ENCODE assay signal across 1 cellular context in the genomic region with DNA sequence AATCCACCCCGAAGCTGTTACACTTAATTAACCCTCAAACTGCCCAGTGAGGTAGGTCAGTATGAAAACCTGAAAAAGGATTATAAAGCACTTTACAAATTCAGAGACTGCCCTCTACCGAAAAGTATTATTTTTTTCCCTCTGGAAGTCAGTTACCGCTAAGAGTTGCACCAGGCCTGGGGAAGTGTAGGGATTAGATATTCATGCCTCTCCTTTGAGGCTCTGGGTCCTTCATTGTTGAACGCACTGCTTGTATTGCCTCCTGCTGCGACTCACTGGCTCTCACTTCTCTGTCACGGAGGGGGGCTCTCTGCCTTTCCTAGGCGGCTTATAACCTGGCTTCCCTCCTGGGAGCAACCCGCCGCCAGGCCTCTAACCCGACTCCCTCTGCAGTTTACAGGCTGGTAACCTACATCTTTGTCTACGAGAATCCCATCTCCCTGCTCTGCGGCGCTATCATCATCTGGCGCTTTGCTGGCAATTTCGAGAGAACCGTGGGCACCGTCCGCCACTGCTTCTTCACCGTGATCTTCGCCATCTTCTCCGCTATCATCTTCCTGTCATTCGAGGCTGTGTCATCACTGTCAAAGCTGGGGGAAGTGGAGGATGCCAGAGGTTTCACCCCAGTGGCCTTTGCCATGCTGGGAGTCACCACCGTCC.
A peak's percentile ranks its signal among the peaks of the same experiment; 100 is the strongest.
TF ChIP-seq lines count a peak whose summit lies in the region.

No MANE protein-coding gene starts in this region.

TF ChIP-seq in HepG2, 621 proteins besides CTCF, POLR2A, EP300 and RAD21:
- TF ChIP-seq ZNF749 (CRISPR knock-in tag; IDR thresholded peaks at IDR 0.05; ENCODE audit: borderline replicate concordance) (no peak), ZNF260 (CRISPR knock-in tag; IDR thresholded peaks at IDR 0.05; ENCODE audit: borderline replicate concordance, low read depth) (no peak), CEBPG (CRISPR knock-in tag; IDR thresholded peaks at IDR 0.05) (no peak), FOXK2 (IDR thresholded peaks at IDR 0.05) (no peak), YEATS2 (CRISPR knock-in tag; IDR thresholded peaks at IDR 0.05; ENCODE audit: borderline replicate concordance) (no peak), KLF13 (CRISPR knock-in tag; IDR thresholded peaks at IDR 0.05) (no peak), RNF2 (conservative IDR thresholded peaks at IDR 0.05; ENCODE audit: low read depth) (no peak), ZFP82 (CRISPR knock-in tag; IDR thresholded peaks at IDR 0.05; ENCODE audit: borderline replicate concordance) (no peak), ZMAT3 (CRISPR knock-in tag; conservative IDR thresholded peaks at IDR 0.05) (no peak), NFYC (CRISPR knock-in tag; IDR thresholded peaks at IDR 0.05) (no peak)
- TF ChIP-seq, protein P1, sequence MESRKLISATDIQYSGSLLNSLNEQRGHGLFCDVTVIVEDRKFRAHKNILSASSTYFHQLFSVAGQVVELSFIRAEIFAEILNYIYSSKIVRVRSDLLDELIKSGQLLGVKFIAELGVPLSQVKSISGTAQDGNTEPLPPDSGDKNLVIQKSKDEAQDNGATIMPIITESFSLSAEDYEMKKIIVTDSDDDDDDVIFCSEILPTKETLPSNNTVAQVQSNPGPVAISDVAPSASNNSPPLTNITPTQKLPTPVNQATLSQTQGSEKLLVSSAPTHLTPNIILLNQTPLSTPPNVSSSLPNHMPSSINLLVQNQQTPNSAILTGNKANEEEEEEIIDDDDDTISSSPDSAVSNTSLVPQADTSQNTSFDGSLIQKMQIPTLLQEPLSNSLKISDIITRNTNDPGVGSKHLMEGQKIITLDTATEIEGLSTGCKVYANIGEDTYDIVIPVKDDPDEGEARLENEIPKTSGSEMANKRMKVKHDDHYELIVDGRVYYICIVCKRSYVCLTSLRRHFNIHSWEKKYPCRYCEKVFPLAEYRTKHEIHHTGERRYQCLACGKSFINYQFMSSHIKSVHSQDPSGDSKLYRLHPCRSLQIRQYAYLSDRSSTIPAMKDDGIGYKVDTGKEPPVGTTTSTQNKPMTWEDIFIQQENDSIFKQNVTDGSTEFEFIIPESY (CRISPR knock-in tag; IDR thresholded peaks at IDR 0.05) = peak; percentile 31; the same call in 1 of the 2 replicates
- TF ChIP-seq, protein P2, sequence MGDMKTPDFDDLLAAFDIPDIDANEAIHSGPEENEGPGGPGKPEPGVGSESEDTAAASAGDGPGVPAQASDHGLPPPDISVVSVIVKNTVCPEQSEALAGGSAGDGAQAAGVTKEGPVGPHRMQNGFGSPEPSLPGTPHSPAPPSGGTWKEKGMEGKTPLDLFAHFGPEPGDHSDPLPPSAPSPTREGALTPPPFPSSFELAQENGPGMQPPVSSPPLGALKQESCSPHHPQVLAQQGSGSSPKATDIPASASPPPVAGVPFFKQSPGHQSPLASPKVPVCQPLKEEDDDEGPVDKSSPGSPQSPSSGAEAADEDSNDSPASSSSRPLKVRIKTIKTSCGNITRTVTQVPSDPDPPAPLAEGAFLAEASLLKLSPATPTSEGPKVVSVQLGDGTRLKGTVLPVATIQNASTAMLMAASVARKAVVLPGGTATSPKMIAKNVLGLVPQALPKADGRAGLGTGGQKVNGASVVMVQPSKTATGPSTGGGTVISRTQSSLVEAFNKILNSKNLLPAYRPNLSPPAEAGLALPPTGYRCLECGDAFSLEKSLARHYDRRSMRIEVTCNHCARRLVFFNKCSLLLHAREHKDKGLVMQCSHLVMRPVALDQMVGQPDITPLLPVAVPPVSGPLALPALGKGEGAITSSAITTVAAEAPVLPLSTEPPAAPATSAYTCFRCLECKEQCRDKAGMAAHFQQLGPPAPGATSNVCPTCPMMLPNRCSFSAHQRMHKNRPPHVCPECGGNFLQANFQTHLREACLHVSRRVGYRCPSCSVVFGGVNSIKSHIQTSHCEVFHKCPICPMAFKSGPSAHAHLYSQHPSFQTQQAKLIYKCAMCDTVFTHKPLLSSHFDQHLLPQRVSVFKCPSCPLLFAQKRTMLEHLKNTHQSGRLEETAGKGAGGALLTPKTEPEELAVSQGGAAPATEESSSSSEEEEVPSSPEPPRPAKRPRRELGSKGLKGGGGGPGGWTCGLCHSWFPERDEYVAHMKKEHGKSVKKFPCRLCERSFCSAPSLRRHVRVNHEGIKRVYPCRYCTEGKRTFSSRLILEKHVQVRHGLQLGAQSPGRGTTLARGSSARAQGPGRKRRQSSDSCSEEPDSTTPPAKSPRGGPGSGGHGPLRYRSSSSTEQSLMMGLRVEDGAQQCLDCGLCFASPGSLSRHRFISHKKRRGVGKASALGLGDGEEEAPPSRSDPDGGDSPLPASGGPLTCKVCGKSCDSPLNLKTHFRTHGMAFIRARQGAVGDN (CRISPR knock-in tag; IDR thresholded peaks at IDR 0.05) = peak; percentile 18; the same call in 1 of the 2 replicates
- TF ChIP-seq, protein P3, sequence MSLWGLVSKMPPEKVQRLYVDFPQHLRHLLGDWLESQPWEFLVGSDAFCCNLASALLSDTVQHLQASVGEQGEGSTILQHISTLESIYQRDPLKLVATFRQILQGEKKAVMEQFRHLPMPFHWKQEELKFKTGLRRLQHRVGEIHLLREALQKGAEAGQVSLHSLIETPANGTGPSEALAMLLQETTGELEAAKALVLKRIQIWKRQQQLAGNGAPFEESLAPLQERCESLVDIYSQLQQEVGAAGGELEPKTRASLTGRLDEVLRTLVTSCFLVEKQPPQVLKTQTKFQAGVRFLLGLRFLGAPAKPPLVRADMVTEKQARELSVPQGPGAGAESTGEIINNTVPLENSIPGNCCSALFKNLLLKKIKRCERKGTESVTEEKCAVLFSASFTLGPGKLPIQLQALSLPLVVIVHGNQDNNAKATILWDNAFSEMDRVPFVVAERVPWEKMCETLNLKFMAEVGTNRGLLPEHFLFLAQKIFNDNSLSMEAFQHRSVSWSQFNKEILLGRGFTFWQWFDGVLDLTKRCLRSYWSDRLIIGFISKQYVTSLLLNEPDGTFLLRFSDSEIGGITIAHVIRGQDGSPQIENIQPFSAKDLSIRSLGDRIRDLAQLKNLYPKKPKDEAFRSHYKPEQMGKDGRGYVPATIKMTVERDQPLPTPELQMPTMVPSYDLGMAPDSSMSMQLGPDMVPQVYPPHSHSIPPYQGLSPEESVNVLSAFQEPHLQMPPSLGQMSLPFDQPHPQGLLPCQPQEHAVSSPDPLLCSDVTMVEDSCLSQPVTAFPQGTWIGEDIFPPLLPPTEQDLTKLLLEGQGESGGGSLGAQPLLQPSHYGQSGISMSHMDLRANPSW (CRISPR knock-in tag; IDR thresholded peaks at IDR 0.05; ENCODE audit: borderline replicate concordance) = no peak
- TF ChIP-seq, protein P4, sequence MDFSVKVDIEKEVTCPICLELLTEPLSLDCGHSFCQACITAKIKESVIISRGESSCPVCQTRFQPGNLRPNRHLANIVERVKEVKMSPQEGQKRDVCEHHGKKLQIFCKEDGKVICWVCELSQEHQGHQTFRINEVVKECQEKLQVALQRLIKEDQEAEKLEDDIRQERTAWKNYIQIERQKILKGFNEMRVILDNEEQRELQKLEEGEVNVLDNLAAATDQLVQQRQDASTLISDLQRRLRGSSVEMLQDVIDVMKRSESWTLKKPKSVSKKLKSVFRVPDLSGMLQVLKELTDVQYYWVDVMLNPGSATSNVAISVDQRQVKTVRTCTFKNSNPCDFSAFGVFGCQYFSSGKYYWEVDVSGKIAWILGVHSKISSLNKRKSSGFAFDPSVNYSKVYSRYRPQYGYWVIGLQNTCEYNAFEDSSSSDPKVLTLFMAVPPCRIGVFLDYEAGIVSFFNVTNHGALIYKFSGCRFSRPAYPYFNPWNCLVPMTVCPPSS (IDR thresholded peaks at IDR 0.05) = no peak
- TF ChIP-seq, protein P5, sequence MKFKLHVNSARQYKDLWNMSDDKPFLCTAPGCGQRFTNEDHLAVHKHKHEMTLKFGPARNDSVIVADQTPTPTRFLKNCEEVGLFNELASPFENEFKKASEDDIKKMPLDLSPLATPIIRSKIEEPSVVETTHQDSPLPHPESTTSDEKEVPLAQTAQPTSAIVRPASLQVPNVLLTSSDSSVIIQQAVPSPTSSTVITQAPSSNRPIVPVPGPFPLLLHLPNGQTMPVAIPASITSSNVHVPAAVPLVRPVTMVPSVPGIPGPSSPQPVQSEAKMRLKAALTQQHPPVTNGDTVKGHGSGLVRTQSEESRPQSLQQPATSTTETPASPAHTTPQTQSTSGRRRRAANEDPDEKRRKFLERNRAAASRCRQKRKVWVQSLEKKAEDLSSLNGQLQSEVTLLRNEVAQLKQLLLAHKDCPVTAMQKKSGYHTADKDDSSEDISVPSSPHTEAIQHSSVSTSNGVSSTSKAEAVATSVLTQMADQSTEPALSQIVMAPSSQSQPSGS (CRISPR knock-in tag; IDR thresholded peaks at IDR 0.05) = no peak
- TF ChIP-seq, protein P6, sequence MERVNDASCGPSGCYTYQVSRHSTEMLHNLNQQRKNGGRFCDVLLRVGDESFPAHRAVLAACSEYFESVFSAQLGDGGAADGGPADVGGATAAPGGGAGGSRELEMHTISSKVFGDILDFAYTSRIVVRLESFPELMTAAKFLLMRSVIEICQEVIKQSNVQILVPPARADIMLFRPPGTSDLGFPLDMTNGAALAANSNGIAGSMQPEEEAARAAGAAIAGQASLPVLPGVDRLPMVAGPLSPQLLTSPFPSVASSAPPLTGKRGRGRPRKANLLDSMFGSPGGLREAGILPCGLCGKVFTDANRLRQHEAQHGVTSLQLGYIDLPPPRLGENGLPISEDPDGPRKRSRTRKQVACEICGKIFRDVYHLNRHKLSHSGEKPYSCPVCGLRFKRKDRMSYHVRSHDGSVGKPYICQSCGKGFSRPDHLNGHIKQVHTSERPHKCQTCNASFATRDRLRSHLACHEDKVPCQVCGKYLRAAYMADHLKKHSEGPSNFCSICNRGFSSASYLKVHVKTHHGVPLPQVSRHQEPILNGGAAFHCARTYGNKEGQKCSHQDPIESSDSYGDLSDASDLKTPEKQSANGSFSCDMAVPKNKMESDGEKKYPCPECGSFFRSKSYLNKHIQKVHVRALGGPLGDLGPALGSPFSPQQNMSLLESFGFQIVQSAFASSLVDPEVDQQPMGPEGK (CRISPR knock-in tag; IDR thresholded peaks at IDR 0.05) = no peak
